Comparison of ENCODE assay signal across 13 cellular contexts in genomic region chr3:14453841-14454630, GRCh38. TPM values are rescaled to one million over a fixed set of nuclear protein-coding genes. Genes with fewer than 3 reads are reported as not detected.
DNase-seq lines count a peak whose midpoint lies in the region; ATAC-seq and TF ChIP-seq lines count a peak whose summit lies in the region.
"Had no signal": no experiment of that assay in that cellular context is flagged by ENCODE, and none has a peak within 500 bp of the region (broad histone marks: within the 10 kb centered on the region; RNA-seq: fewer than 3 reads in every experiment).

No MANE protein-coding gene starts in this region.

- DNase-seq in NCI-H1092 treated with DMSO at 0.1 percent for 48 hours (lab: John Stamatoyannopoulos, UW) = peak; percentile 12
- no peak for DNase-seq in NCI-H1092 (lab: John Stamatoyannopoulos, UW)
- DNase-seq in right atrium auricular region (ENCODE audit: low spot score) = no peak
- no peak for DNase-seq in NOMO-1 (lab: John Stamatoyannopoulos, UW; ENCODE audit: unreplicated experiment in 2 of 2)
- DNase-seq in NCI-H2171 (lab: John Stamatoyannopoulos, UW) = no peak
- no peak for DNase-seq in DMS 273 treated with DMSO at 0.1 percent for 48 hours (lab: John Stamatoyannopoulos, UW)
- DNase-seq: 8988T; activated CD4-positive, alpha-beta T cell treated with anti-CD3 and anti-CD28 coated beads, Interleukin-2, amount 50 U/mL, for 1 hour; immature natural killer cell; stimulated activated CD4-positive, alpha-beta T cell treated with anti-CD3 and anti-CD28 coated beads, Interleukin-4, amount 100 ng/mL, for 1 hour had no signal

- ATAC-seq in stimulated activated memory B cell treated with anti-CD40 and anti-IgM and Interleukin-4, amounts not matched to agents 10 μg/mL and 1 μg/mL and 100 μg/mL, for 72 hours = peak; percentile 98

- no peaks in the 10 kb centered on the region for H3K9me3 ChIP-seq in right atrium auricular region
- H3K9me3 ChIP-seq: tibial nerve had no signal

- peaks cover 16% of the 10 kb centered on the region for H3K36me3 ChIP-seq in right atrium auricular region

- no peak overlapping the region for H3K4me3 ChIP-seq in right atrium auricular region
- H3K4me3 ChIP-seq: tibial nerve had no signal

- peak overlapping the region; percentile 4 for H3K4me3 Mint-ChIP-seq in stimulated activated memory B cell treated with anti-CD40 and anti-IgM and Interleukin-4, amounts not matched to agents 10 μg/mL and 1 μg/mL and 100 μg/mL, for 72 hours
- H3K4me3 Mint-ChIP-seq: immature natural killer cell had no signal

- H3K27me3 ChIP-seq in right atrium auricular region = no peaks in the 10 kb centered on the region
- H3K27me3 ChIP-seq: tibial nerve had no signal

- peaks cover 35% of the 10 kb centered on the region for H3K4me1 Mint-ChIP-seq in stimulated activated memory B cell treated with anti-CD40 and anti-IgM and Interleukin-4, amounts not matched to agents 10 μg/mL and 1 μg/mL and 100 μg/mL, for 72 hours
- H3K4me1 Mint-ChIP-seq: immature natural killer cell had no signal

- no peaks in the 10 kb centered on the region for H3K27me3 Mint-ChIP-seq in stimulated activated memory B cell treated with anti-CD40 and anti-IgM and Interleukin-4, amounts not matched to agents 10 μg/mL and 1 μg/mL and 100 μg/mL, for 72 hours

- H3K27ac ChIP-seq in VCaP = peak overlapping the region; percentile 79
- peak overlapping the region; percentile 80 to 82 for H3K27ac ChIP-seq in right atrium auricular region

- peak overlapping the region; percentile 86 for H3K27ac Mint-ChIP-seq in stimulated activated memory B cell treated with anti-CD40 and anti-IgM and Interleukin-4, amounts not matched to agents 10 μg/mL and 1 μg/mL and 100 μg/mL, for 72 hours

- no peak for TF ChIP-seq CTCF in VCaP (conservative IDR thresholded peaks at IDR 0.05)
- TF ChIP-seq CTCF in right atrium auricular region (IDR thresholded peaks at IDR 0.05) = no peak

- H3K36me3 Mint-ChIP-seq in stimulated activated memory B cell treated with anti-CD40 and anti-IgM and Interleukin-4, amounts not matched to agents 10 μg/mL and 1 μg/mL and 100 μg/mL, for 72 hours = peaks cover 61% of the 10 kb centered on the region

- peaks cover 0 to 65% of the 10 kb centered on the region in 2 donors for H3K4me1 ChIP-seq in right atrium auricular region

- H3K9me3 Mint-ChIP-seq in stimulated activated memory B cell treated with anti-CD40 and anti-IgM and Interleukin-4, amounts not matched to agents 10 μg/mL and 1 μg/mL and 100 μg/mL, for 72 hours = no peaks in the 10 kb centered on the region
- H3K9me3 Mint-ChIP-seq: immature natural killer cell had no signal

RNA-seq across cellular contexts. Expression of gene SLC6A6, which starts 51.6 kb away (rescaled TPM):
- total RNA-seq in right atrium auricular region = 10 to 100 TPM; 81.5 to 85.9 TPM
